1 cellular context compared by ENCODE assay signal in genomic region chr17:66835476-66835875, GRCh38.
A peak's percentile ranks its signal among the peaks of the same experiment; 100 is the strongest.
TF ChIP-seq lines count a peak whose summit lies in the region.

No MANE protein-coding gene starts in this region.

TF ChIP-seq in H1, 55 proteins besides CTCF, POLR2A, EP300 and RAD21:
- no peak for TF ChIP-seq MAX (IDR thresholded peaks at IDR 0.05)
- TF ChIP-seq SUZ12 (IDR thresholded peaks at IDR 0.05; ENCODE audit: low read length), result 0 out of 2 replicates have a peak, but pooled peaks have one; percentile 24
- no peak for TF ChIP-seq NRF1 (IDR thresholded peaks at IDR 0.05; ENCODE audit: low read depth, low read length)
- no peak for TF ChIP-seq TAF1 (IDR thresholded peaks at IDR 0.05; ENCODE audit: low read depth, low read length)
- no peak for TF ChIP-seq GTF2F1 (IDR thresholded peaks at IDR 0.05; ENCODE audit: borderline replicate concordance, low read depth, low read length)
- TF ChIP-seq KDM1A (IDR thresholded peaks at IDR 0.05; ENCODE audit: borderline replicate concordance, low read length), result no peak
